In genomic region chr11:119157088-119157487, GRCh38 we compare ENCODE assay signal across 3 cellular contexts.
A peak's percentile ranks its signal among the peaks of the same experiment; 100 is the strongest.
TF ChIP-seq lines count a peak whose summit lies in the region.

No MANE protein-coding gene starts in this region.

TF ChIP-seq in GM23338, 12 proteins besides CTCF, POLR2A, EP300 and RAD21:
- no peak for TF ChIP-seq ETS1 (IDR thresholded peaks at IDR 0.05)
- peak; percentile 29 for TF ChIP-seq REST (IDR thresholded peaks at IDR 0.05; ENCODE audit: unreplicated experiment)

TF ChIP-seq in Ishikawa, 13 proteins besides CTCF, POLR2A, EP300 and RAD21:
- TF ChIP-seq REST (IDR thresholded peaks at IDR 0.05; ENCODE audit: low read depth) (0 out of 2 replicates have a peak, but pooled peaks have one; percentile 21), CREB1 (IDR thresholded peaks at IDR 0.05; ENCODE audit: low read depth) (no peak), TAF1 (IDR thresholded peaks at IDR 0.05; ENCODE audit: low read depth) (no peak), USF1 (IDR thresholded peaks at IDR 0.05) (no peak)

TF ChIP-seq in HepG2, 621 proteins besides CTCF, POLR2A, EP300 and RAD21:
- TF ChIP-seq ZNF556 (CRISPR knock-in tag; IDR thresholded peaks at IDR 0.05; ENCODE audit: borderline replicate concordance) (no peak), FOXA1 (IDR thresholded peaks at IDR 0.05) (no peak), FOXA1 (CRISPR knock-in tag; IDR thresholded peaks at IDR 0.05) (0 out of 2 replicates have a peak, but pooled peaks have one; percentile 42), ZSCAN25 (CRISPR knock-in tag; IDR thresholded peaks at IDR 0.05) (no peak), ZNF841 (CRISPR knock-in tag; IDR thresholded peaks at IDR 0.05; ENCODE audit: borderline replicate concordance) (no peak), TOPORS (CRISPR knock-in tag; IDR thresholded peaks at IDR 0.05) (no peak), PBX2 (CRISPR knock-in tag; IDR thresholded peaks at IDR 0.05) (no peak), REST (IDR thresholded peaks at IDR 0.05; ENCODE audit: borderline replicate concordance in 1 of 2, low read depth in 1 of 2, low read length in 2 of 2) (peak in 1 of 2 experiments; percentile 38; a peak in 1 of 4 replicates), ETV5 (CRISPR knock-in tag; IDR thresholded peaks at IDR 0.05; ENCODE audit: borderline replicate concordance) (no peak), TIGD3 (CRISPR knock-in tag; IDR thresholded peaks at IDR 0.05; ENCODE audit: borderline replicate concordance) (no peak), NFKBIZ (CRISPR knock-in tag; IDR thresholded peaks at IDR 0.05) (no peak), SMARCE1 (IDR thresholded peaks at IDR 0.05; ENCODE audit: borderline replicate concordance) (no peak)
